In the genomic region with DNA sequence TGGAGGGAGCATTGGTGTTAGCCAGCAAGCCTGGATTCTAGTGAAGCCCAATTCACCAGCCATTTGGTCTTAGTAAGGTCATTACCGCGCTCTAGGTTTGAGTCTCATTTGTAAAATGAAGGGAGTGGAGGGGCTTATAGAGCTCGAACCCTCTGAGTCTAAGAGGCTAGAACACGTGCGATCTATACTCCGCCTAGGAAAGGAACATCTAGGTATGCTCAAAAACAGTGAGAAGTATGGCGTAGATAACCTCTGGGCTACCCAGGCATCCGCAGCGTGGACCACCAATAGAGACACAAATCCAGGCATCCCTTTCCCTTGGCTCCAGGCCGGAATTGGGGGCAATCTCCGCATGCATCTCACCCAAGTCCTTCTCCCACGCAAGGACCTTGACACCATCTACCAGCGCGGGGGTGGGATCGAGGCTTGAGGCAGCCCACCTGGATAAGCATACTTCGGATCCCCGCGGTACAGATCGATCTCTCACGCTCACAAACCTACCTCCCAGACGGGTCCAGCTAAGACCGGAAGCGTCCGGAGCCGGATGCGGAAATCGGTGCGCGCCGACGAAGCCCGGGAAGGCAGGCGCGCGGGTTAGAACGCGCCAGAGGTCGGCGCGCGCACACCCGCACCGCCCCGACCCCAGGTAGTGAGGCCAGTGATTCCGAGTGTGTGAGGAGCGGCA, we compare ENCODE assay signal across 1 cellular context.
TF ChIP-seq lines count a peak whose summit lies in the region.

A gene (plus strand): TSS at position 556 of the 685 bp plus-strand sequence. CDS start 636 bp downstream, outside the sequence.

TF ChIP-seq in H1, 55 proteins besides CTCF, POLR2A, EP300 and RAD21:
- TF ChIP-seq CHD1 (IDR thresholded peaks at IDR 0.05; ENCODE audit: low read depth, low read length) (no peak), HDAC6 (IDR thresholded peaks at IDR 0.05; ENCODE audit: low read depth, low read length) (no peak), CREB1 (IDR thresholded peaks at IDR 0.05) (peak; percentile 84), GABPA (IDR thresholded peaks at IDR 0.05; ENCODE audit: borderline replicate concordance, insufficient read depth, low read length) (peak; percentile 86; the same call in 1 of the 2 replicates), SIN3A (conservative IDR thresholded peaks at IDR 0.05 in 1 of 2, IDR thresholded peaks at IDR 0.05 in 1 of 2; ENCODE audit: low read depth in 1 of 2, low read length in 2 of 2) (0 out of 4 replicates have a peak, but pooled peaks of 1 of the 2 experiments have one; percentile 30), EZH2 (IDR thresholded peaks at IDR 0.05; ENCODE audit: low read depth, low read length, severe bottlenecking) (no peak), CBX8 (IDR thresholded peaks at IDR 0.05; ENCODE audit: borderline replicate concordance, low read depth, low read length) (no peak), SP2 (IDR thresholded peaks at IDR 0.05; ENCODE audit: low read length) (no peak), SUZ12 (IDR thresholded peaks at IDR 0.05; ENCODE audit: low read length) (no peak), RXRA (IDR thresholded peaks at IDR 0.05; ENCODE audit: insufficient read depth, low read depth, low read length) (no peak), SP1 (IDR thresholded peaks at IDR 0.05; ENCODE audit: low read depth, low read length) (no peak), KDM1A (IDR thresholded peaks at IDR 0.05; ENCODE audit: borderline replicate concordance, low read length) (no peak), NRF1 (IDR thresholded peaks at IDR 0.05; ENCODE audit: low read depth, low read length) (no peak; the same call in 1 of the 2 replicates), CTBP2 (IDR thresholded peaks at IDR 0.05; ENCODE audit: borderline replicate concordance, insufficient read depth, insufficient read length, low read length) (no peak), ASH2L (IDR thresholded peaks at IDR 0.05; ENCODE audit: low read length) (no peak), BRCA1 (IDR thresholded peaks at IDR 0.05; ENCODE audit: low read depth, low read length) (no peak), ZNF274 (IDR thresholded peaks at IDR 0.05; ENCODE audit: borderline replicate concordance, extremely low read depth, low read length) (no peak), SRF (IDR thresholded peaks at IDR 0.05; ENCODE audit: low read depth, low read length) (0 out of 2 replicates have a peak, but pooled peaks have one; percentile 44), RNF2 (IDR thresholded peaks at IDR 0.05; ENCODE audit: borderline replicate concordance, low read depth, low read length, missing control alignments, poor library complexity, severe bottlenecking) (no peak), POU5F1 (IDR thresholded peaks at IDR 0.05; ENCODE audit: low read depth, low read length) (no peak), TAF7 (optimal IDR thresholded peaks at IDR 0.05; ENCODE audit: borderline replicate concordance, low read depth, low read length) (peak; percentile 67), SIX5 (IDR thresholded peaks at IDR 0.05; ENCODE audit: low read depth, low read length) (no peak), TAF1 (IDR thresholded peaks at IDR 0.05; ENCODE audit: low read depth, low read length) (peak; percentile 82), PHF8 (conservative IDR thresholded peaks at IDR 0.05; ENCODE audit: low read depth, low read length) (no peak; the same call in 1 of the 2 replicates), JUN (IDR thresholded peaks at IDR 0.05; ENCODE audit: low read depth, low read length) (no peak), TBP (IDR thresholded peaks at IDR 0.05; ENCODE audit: low read depth, low read length) (0 out of 2 replicates have a peak, but pooled peaks have one; percentile 21), MAFK (IDR thresholded peaks at IDR 0.05; ENCODE audit: low read depth, low read length) (no peak), SAP30 (IDR thresholded peaks at IDR 0.05; ENCODE audit: insufficient read depth, insufficient replicate concordance, low read length) (peak; percentile 32), KDM5A (IDR thresholded peaks at IDR 0.05; ENCODE audit: low read length) (peak; percentile 46), RBBP5 (IDR thresholded peaks at IDR 0.05; ENCODE audit: borderline replicate concordance, low read depth, low read length) (no peak), HDAC2 (IDR thresholded peaks at IDR 0.05; ENCODE audit: borderline replicate concordance in 1 of 2, low read depth in 2 of 2, low read length in 2 of 2) (no peak), TEAD4 (IDR thresholded peaks at IDR 0.05; ENCODE audit: low read depth, low read length) (no peak), GTF2F1 (IDR thresholded peaks at IDR 0.05; ENCODE audit: borderline replicate concordance, low read depth, low read length) (no peak; the same call in 1 of the 2 replicates), SP4 (IDR thresholded peaks at IDR 0.05; ENCODE audit: low read length) (no peak; the same call in 1 of the 2 replicates), CBX5 (IDR thresholded peaks at IDR 0.05; ENCODE audit: low read depth, low read length) (no peak), KDM4A (IDR thresholded peaks at IDR 0.05; ENCODE audit: low read depth, low read length, severe bottlenecking) (peak; percentile 51)
- TF ChIP-seq, protein P1, sequence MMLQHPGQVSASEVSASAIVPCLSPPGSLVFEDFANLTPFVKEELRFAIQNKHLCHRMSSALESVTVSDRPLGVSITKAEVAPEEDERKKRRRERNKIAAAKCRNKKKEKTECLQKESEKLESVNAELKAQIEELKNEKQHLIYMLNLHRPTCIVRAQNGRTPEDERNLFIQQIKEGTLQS (IDR thresholded peaks at IDR 0.05; ENCODE audit: insufficient read depth, low read depth, low read length) = peak; percentile 35; the same call in 1 of the 2 replicates
- TF ChIP-seq, protein P2, sequence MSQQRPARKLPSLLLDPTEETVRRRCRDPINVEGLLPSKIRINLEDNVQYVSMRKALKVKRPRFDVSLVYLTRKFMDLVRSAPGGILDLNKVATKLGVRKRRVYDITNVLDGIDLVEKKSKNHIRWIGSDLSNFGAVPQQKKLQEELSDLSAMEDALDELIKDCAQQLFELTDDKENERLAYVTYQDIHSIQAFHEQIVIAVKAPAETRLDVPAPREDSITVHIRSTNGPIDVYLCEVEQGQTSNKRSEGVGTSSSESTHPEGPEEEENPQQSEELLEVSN (IDR thresholded peaks at IDR 0.05) = peak; percentile 26
- TF ChIP-seq, protein P3, sequence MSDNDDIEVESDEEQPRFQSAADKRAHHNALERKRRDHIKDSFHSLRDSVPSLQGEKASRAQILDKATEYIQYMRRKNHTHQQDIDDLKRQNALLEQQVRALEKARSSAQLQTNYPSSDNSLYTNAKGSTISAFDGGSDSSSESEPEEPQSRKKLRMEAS (IDR thresholded peaks at IDR 0.05) = no peak
- TF ChIP-seq, protein P4, sequence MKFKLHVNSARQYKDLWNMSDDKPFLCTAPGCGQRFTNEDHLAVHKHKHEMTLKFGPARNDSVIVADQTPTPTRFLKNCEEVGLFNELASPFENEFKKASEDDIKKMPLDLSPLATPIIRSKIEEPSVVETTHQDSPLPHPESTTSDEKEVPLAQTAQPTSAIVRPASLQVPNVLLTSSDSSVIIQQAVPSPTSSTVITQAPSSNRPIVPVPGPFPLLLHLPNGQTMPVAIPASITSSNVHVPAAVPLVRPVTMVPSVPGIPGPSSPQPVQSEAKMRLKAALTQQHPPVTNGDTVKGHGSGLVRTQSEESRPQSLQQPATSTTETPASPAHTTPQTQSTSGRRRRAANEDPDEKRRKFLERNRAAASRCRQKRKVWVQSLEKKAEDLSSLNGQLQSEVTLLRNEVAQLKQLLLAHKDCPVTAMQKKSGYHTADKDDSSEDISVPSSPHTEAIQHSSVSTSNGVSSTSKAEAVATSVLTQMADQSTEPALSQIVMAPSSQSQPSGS (IDR thresholded peaks at IDR 0.05; ENCODE audit: low read length) = no peak
